Comparison of ENCODE assay signal across 12 cellular contexts in genomic region chr4:38565271-38566199, GRCh38.
DNase-seq lines count a peak whose midpoint lies in the region; ATAC-seq, FAIRE-seq and TF ChIP-seq lines count a peak whose summit lies in the region.
"Had no signal": no experiment of that assay in that cellular context is flagged by ENCODE, and none has a peak within 500 bp of the region (broad histone marks: within the 10 kb centered on the region; RNA-seq: fewer than 3 reads in every experiment).

No MANE protein-coding gene starts in this region.

- H3K4me2 ChIP-seq in IMR-90 (ENCODE audit: low read depth, low read length) = peak overlapping the region; percentile 31; the same call in 1 of the 2 replicates
- H3K4me2 ChIP-seq in keratinocyte (ENCODE audit: control insufficient read depth, extremely low read depth, insufficient read depth, low read depth, low read length) = peak overlapping the region; percentile 71

- H2BK20ac ChIP-seq in IMR-90 (ENCODE audit: low read depth, low read length) = peak overlapping the region; percentile 71

- peak overlapping the region; percentile 30; the same call in 1 of the 2 replicates for H3K18ac ChIP-seq in IMR-90 (ENCODE audit: low read depth, low read length)

- peak overlapping the region; percentile 51 for H2BK5ac ChIP-seq in IMR-90 (ENCODE audit: low read depth, low read length, poor library complexity, severe bottlenecking)

- no peaks in the 10 kb centered on the region for H3K36me3 Mint-ChIP-seq in activated CD4-positive, alpha-beta memory T cell treated with anti-CD3 and anti-CD28 coated beads for 36 hours
- H3K36me3 Mint-ChIP-seq: CD8-positive, alpha-beta T cell had no signal

- H3K27ac Mint-ChIP-seq in activated CD4-positive, alpha-beta memory T cell treated with anti-CD3 and anti-CD28 coated beads for 36 hours = no peak overlapping the region

- H3K79me1 ChIP-seq in IMR-90 (ENCODE audit: low read depth in 1 of 2, low read length in 2 of 2) = no peaks in the 10 kb centered on the region

- in situ Hi-C loops in IMR-90 (cut with MboI; ENCODE audit: low sequenced_read_pairs) = no loop called here

- H3K27me3 Mint-ChIP-seq in activated CD4-positive, alpha-beta memory T cell treated with anti-CD3 and anti-CD28 coated beads for 36 hours = peaks cover 10% of the 10 kb centered on the region

- H2BK120ac ChIP-seq in IMR-90 (ENCODE audit: low read depth, low read length) = peak overlapping the region; percentile 90

- H2AK9ac ChIP-seq in IMR-90 (replicated peaks; ENCODE audit: low read depth, low read length, poor library complexity) = no peak overlapping the region

- H3K9me3 Mint-ChIP-seq in activated CD4-positive, alpha-beta memory T cell treated with anti-CD3 and anti-CD28 coated beads for 36 hours = peaks cover 2% of the 10 kb centered on the region
- H3K9me3 Mint-ChIP-seq: CD8-positive, alpha-beta T cell had no signal

- H3K27me3 ChIP-seq in IMR-90 (ENCODE audit: control insufficient read depth, insufficient read depth, low read length) (no peaks in the 10 kb centered on the region), keratinocyte (ENCODE audit: control insufficient read depth, extremely low read depth, insufficient read depth, low read length) (no peaks in the 10 kb centered on the region)
- H3K27me3 ChIP-seq: uterus had no signal

- H3K4me3 ChIP-seq in AG04449 (ENCODE audit: low read depth, low read length) (no peak overlapping the region), IMR-90 (ENCODE audit: insufficient read depth, low read depth, low read length) (no peak overlapping the region), keratinocyte (ENCODE audit: control insufficient read depth in 2 of 3, extremely low read depth in 1 of 3, insufficient read depth in 2 of 3, low read depth in 1 of 3, low read length in 3 of 3) (no peak overlapping the region)
- H3K4me3 ChIP-seq: uterus had no signal

- no peaks in the 10 kb centered on the region for H3K36me3 ChIP-seq in IMR-90 (ENCODE audit: control insufficient read depth, insufficient read depth, low read length)
- no peaks in the 10 kb centered on the region for H3K36me3 ChIP-seq in keratinocyte (ENCODE audit: control insufficient read depth in 2 of 2, extremely low read depth in 1 of 2, insufficient read depth in 2 of 2, low read length in 2 of 2)
- H3K36me3 ChIP-seq: uterus had no signal

- intact Hi-C loops in IMR-90 (cut with micrococcal nuclease) = loop anchor here (2.0 kb wide), 1 partner anchor 97 kb away; no protein-coding TSS in a partner anchor
- intact Hi-C loops in activated CD4-positive, alpha-beta memory T cell treated with anti-CD3 and anti-CD28 coated beads for 36 hours (cut with micrococcal nuclease) = loop anchor here (10.0 kb wide), 1 partner anchor 111 kb away; no protein-coding TSS in a partner anchor

- H3K4me1 Mint-ChIP-seq in activated CD4-positive, alpha-beta memory T cell treated with anti-CD3 and anti-CD28 coated beads for 36 hours (ENCODE audit: low read depth) = peaks cover 14% of the 10 kb centered on the region

- H4K20me1 ChIP-seq in IMR-90 (ENCODE audit: insufficient read depth, low read length) = no peaks in the 10 kb centered on the region
- H4K20me1 ChIP-seq in keratinocyte (ENCODE audit: control insufficient read depth, extremely low read depth, insufficient read depth, low read length) = no peaks in the 10 kb centered on the region

- ATAC-seq in IMR-90 (ENCODE audit: low read depth) (peak; percentile 81), GM18907 (IDR thresholded peaks at IDR 0.05; ENCODE audit: unreplicated experiment) (no peak)
- ATAC-seq: CD8-positive, alpha-beta T cell had no signal

- no peaks in the 10 kb centered on the region for H3K79me2 ChIP-seq in keratinocyte (ENCODE audit: control insufficient read depth, insufficient read depth, low read length)

- no TSS peak for BruUV-seq in IMR-90 (replicated peaks; lab: Mats Ljungman, UMichigan)

- TF ChIP-seq POLR2A in IMR-90 (IDR thresholded peaks at IDR 0.05; ENCODE audit: low read depth, low read length) = no peak

- DNase-seq in AG04449 (ENCODE audit: low read depth, low spot score) = peak; percentile 49
- DNase-seq in IMR-90 = peak; percentile 82
- peak; percentile 38 for DNase-seq in astrocyte of the hippocampus (ENCODE audit: low read depth, low spot score)
- peak; percentile 45 for DNase-seq in keratinocyte (ENCODE audit: low read depth, low spot score)
- no peak for DNase-seq in activated CD4-positive, alpha-beta T cell treated with anti-CD3 and anti-CD28 coated beads, Interleukin-2, amount 50 U/mL, for 4 hours
- no peak for DNase-seq in SKM-1 (lab: John Stamatoyannopoulos, UW; ENCODE audit: unreplicated experiment)
- DNase-seq in activated CD4-positive, alpha-beta memory T cell treated with anti-CD3 and anti-CD28 coated beads for 36 hours = no peak
- DNase-seq: CD8-positive, alpha-beta T cell; effector memory CD4-positive, alpha-beta T cell; SIG-M5; uterus had no signal

- CTCF ChIA-PET in AG04449 (lab: Yijun Ruan, JAX) (no interaction called here), IMR-90 (lab: Yijun Ruan, JAX) (no interaction called here)
- CTCF ChIA-PET in activated CD4-positive, alpha-beta memory T cell treated with anti-CD3 and anti-CD28 coated beads for 36 hours (lab: Charles Lee) = no interaction called here

- POLR2A ChIA-PET in AG04449 (lab: Yijun Ruan, JAX) = no interaction called here
- POLR2A ChIA-PET in IMR-90 (lab: Charles Lee; ENCODE audit: unreplicated experiment) = interaction anchor here (0.6 kb wide), 1 partner anchor 116 kb away, joined by 3 read pairs; no protein-coding TSS in a partner anchor
- POLR2A ChIA-PET in activated CD4-positive, alpha-beta memory T cell treated with anti-CD3 and anti-CD28 coated beads for 36 hours (lab: Charles Lee) = no interaction called here

- H4K8ac ChIP-seq in IMR-90 (ENCODE audit: low read depth in 2 of 2, low read length in 2 of 2) = peak overlapping the region in 1 of 2 experiments; percentile 36; a peak in 2 of 4 replicates

- WGBS in IMR-90 (ENCODE audit: extremely low coverage in 2 of 2, insufficient read length in 1 of 2), 2 experiments = 58% methylated on average over 2 of the region's 12 CpGs; no CpG with 5 or more reads in 1 of the 2 experiments

- H3K27ac ChIP-seq in IMR-90 (ENCODE audit: insufficient read depth, low read length) (peak overlapping the region; percentile 76; the same call in 1 of the 2 replicates), keratinocyte (ENCODE audit: control insufficient read depth, insufficient read depth, low read length) (peak overlapping the region; percentile 67)

- peak overlapping the region; percentile 29; the same call in 1 of the 2 replicates for H2AK5ac ChIP-seq in IMR-90 (ENCODE audit: low read depth, low read length)

- H3K9me1 ChIP-seq in IMR-90 (ENCODE audit: insufficient read depth, low read length) = 0 out of 2 replicates have a peak, but pooled peaks cover 12% of the 10 kb centered on the region
- H3K9me1 ChIP-seq in keratinocyte (ENCODE audit: control insufficient read depth, extremely low read depth, insufficient read depth, low read length) = no peaks in the 10 kb centered on the region

- TF ChIP-seq RAD21 in IMR-90 (IDR thresholded peaks at IDR 0.05; ENCODE audit: low read length) = no peak

- peak overlapping the region; percentile 57 for H3K14ac ChIP-seq in IMR-90 (replicated peaks; ENCODE audit: low read depth, low read length)

- H3K4me1 ChIP-seq in IMR-90 (ENCODE audit: control insufficient read depth, insufficient read depth, low read length) (peaks cover 18% of the 10 kb centered on the region), keratinocyte (ENCODE audit: control insufficient read depth, extremely low read depth, insufficient read depth, low read length) (peaks cover 35% of the 10 kb centered on the region)
- H3K4me1 ChIP-seq: uterus had no signal

- H3K4ac ChIP-seq in IMR-90 (ENCODE audit: low read depth, low read length) = peak overlapping the region; percentile 54

- H3K56ac ChIP-seq in IMR-90 (ENCODE audit: extremely low read depth, insufficient read depth, low read length) = peak overlapping the region; percentile 45

- peak overlapping the region; percentile 53; the same call in 1 of the 2 replicates for H4K91ac ChIP-seq in IMR-90 (ENCODE audit: insufficient read depth, low read depth, low read length)

- no peak overlapping the region; the same call in none of the 2 replicates for H4K5ac ChIP-seq in IMR-90 (ENCODE audit: low read depth, low read length)

- FAIRE-seq in keratinocyte (lab: Jason Lieb, UNC) = peak; percentile 93

- no peak overlapping the region for H3K4me3 Mint-ChIP-seq in activated CD4-positive, alpha-beta memory T cell treated with anti-CD3 and anti-CD28 coated beads for 36 hours
- H3K4me3 Mint-ChIP-seq: CD8-positive, alpha-beta T cell had no signal

- H3K23ac ChIP-seq in IMR-90 (ENCODE audit: low read depth, low read length) = 0 out of 2 replicates have a peak overlapping the region, but pooled peaks have one; percentile 1

- H3K9me3 ChIP-seq in IMR-90 (ENCODE audit: control insufficient read depth, insufficient read depth, low read length) = no peaks in the 10 kb centered on the region
- H3K9me3 ChIP-seq in keratinocyte (ENCODE audit: control insufficient read depth, low read depth, low read length) = no peaks in the 10 kb centered on the region
- H3K9me3 ChIP-seq: uterus had no signal

- H3K9ac ChIP-seq in IMR-90 (ENCODE audit: low read depth, low read length) (no peak overlapping the region), keratinocyte (ENCODE audit: control insufficient read depth, extremely low read depth, insufficient read depth, low read length) (peak overlapping the region; percentile 39)

- dilution Hi-C loops in IMR-90 (cut with HindIII; ENCODE audit: low sequenced_read_pairs, unreplicated experiment) = no loop called here
- dilution Hi-C loops in keratinocyte (cut with MboI; ENCODE audit: extremely low pct_ligation_motif_present, low sequenced_read_pairs) = no loop called here

- H2AFZ ChIP-seq in IMR-90 (replicated peaks; ENCODE audit: low read length, poor library complexity) = no peak overlapping the region
- H2AFZ ChIP-seq in keratinocyte (ENCODE audit: control insufficient read depth, low read length) = peak overlapping the region; percentile 24

- TF ChIP-seq CTCF in AG04449 (IDR thresholded peaks at IDR 0.05; ENCODE audit: insufficient read depth, low read length, missing control alignments) (no peak), IMR-90 (conservative IDR thresholded peaks at IDR 0.05; ENCODE audit: low read depth, low read length) (no peak), keratinocyte (optimal IDR thresholded peaks at IDR 0.05 in 1 of 3, IDR thresholded peaks at IDR 0.05 in 1 of 3, conservative IDR thresholded peaks at IDR 0.05 in 1 of 3; ENCODE audit: extremely low read depth in 1 of 3, insufficient read depth in 2 of 3, low read length in 3 of 3) (no peak)

- H2BK15ac ChIP-seq in IMR-90 (ENCODE audit: low read depth, low read length) = peak overlapping the region; percentile 52; the same call in 1 of the 3 replicates

TF ChIP-seq in IMR-90, 13 proteins besides CTCF, POLR2A, EP300 and RAD21 (continues in another document):
- no peak for TF ChIP-seq RCOR1 (IDR thresholded peaks at IDR 0.05; ENCODE audit: insufficient replicate concordance, low read length)
- no peak for TF ChIP-seq CHD1 (IDR thresholded peaks at IDR 0.05; ENCODE audit: low read depth, low read length)
- no peak for TF ChIP-seq MXI1 (IDR thresholded peaks at IDR 0.05; ENCODE audit: borderline replicate concordance, low read depth, low read length)

Comparison
In these comparisons a context has a peak if more than half of its experiments do, and no peak if none do; other contexts are left out.
1. DNase-seq: peak in AG04449 (single experiment), IMR-90 (single experiment), astrocyte of the hippocampus (single experiment) and keratinocyte (single experiment); none in activated CD4-positive, alpha-beta T cell treated with anti-CD3 and anti-CD28 coated beads, Interleukin-2, amount 50 U/mL, for 4 hours (0 of 2), SKM-1 (single experiment) and activated CD4-positive, alpha-beta memory T cell treated with anti-CD3 and anti-CD28 coated beads for 36 hours (single experiment).